Comparison of ENCODE assay signal across 17 cellular contexts in genomic region chr20:58842276-58842675, GRCh38. TPM values are rescaled to one million over a fixed set of nuclear protein-coding genes. Genes with fewer than 3 reads are reported as not detected.
DNase-seq lines count a peak whose midpoint lies in the region; ATAC-seq, FAIRE-seq and TF ChIP-seq lines count a peak whose summit lies in the region.
"Had no signal": no experiment of that assay in that cellular context is flagged by ENCODE, and none has a peak within 500 bp of the region (broad histone marks: within the 10 kb centered on the region; RNA-seq: fewer than 3 reads in every experiment).

No MANE protein-coding gene starts in this region.

- no peak for FAIRE-seq in H54 (lab: Jason Lieb, UNC)
- FAIRE-seq: A549, GM12878, RCC 7860 had no signal

- peak overlapping the region; percentile 91 for H3K4me3 Mint-ChIP-seq in WTC11
- peak overlapping the region; percentile 72 for H3K4me3 Mint-ChIP-seq in glutamatergic neuron (ENCODE audit: unreplicated experiment)
- H3K4me3 Mint-ChIP-seq in nephron, result peak overlapping the region; percentile 79 to 90 (median 85)

- DNase-seq in H4 (ENCODE audit: low spot score) (peak; percentile 17), WTC11 (ENCODE audit: low spot score) (no peak), glutamatergic neuron (no peak), activated T-cell treated with anti-CD3 and anti-CD28 coated beads for 4 hours (no peak), SHP77 treated with DMSO at 0.1 percent for 48 hours (lab: John Stamatoyannopoulos, UW) (no peak), H54 (ENCODE audit: insufficient read length, low spot score) (no peak), NCI-H2196 treated with DMSO at 0.1 percent for 48 hours (lab: John Stamatoyannopoulos, UW; ENCODE audit: unreplicated experiment) (no peak)
- DNase-seq: COR-L47, DMS53, MV-4-11, NCI-H1417 treated with DMSO at 0.1 percent for 48 hours, NCI-H2029 treated with DMSO at 0.1 percent for 48 hours, NCI-H510A treated with DMSO at 0.1 percent for 48 hours had no signal

- TF ChIP-seq CTCF in WTC11 (IDR thresholded peaks at IDR 0.05) (no peak), glutamatergic neuron (IDR thresholded peaks at IDR 0.05; ENCODE audit: partially characterized antibody, unreplicated experiment) (no peak), nephron (IDR thresholded peaks at IDR 0.05; ENCODE audit: unreplicated experiment in 3 of 3) (no peak)

- H3K27me3 Mint-ChIP-seq in WTC11 (ENCODE audit: low read depth), result peaks cover 17% of the 10 kb centered on the region
- H3K27me3 Mint-ChIP-seq in glutamatergic neuron (ENCODE audit: unreplicated experiment), result peaks cover 13% of the 10 kb centered on the region
- peaks cover 92% of the 10 kb centered on the region for H3K27me3 Mint-ChIP-seq in nephron (ENCODE audit: low read depth)

- TF ChIP-seq POLR2A in H54 (IDR thresholded peaks at IDR 0.05; ENCODE audit: low read depth, low read length), result no peak

- H3K36me3 Mint-ChIP-seq in WTC11 (peaks cover 40% of the 10 kb centered on the region), glutamatergic neuron (ENCODE audit: unreplicated experiment) (peaks cover 4% of the 10 kb centered on the region), nephron (ENCODE audit: low read depth) (peaks cover 38% of the 10 kb centered on the region)

- H3K4me1 Mint-ChIP-seq in WTC11 (peaks cover 90% of the 10 kb centered on the region), glutamatergic neuron (ENCODE audit: low read depth, unreplicated experiment) (peaks cover 29% of the 10 kb centered on the region), nephron (peaks cover 21% of the 10 kb centered on the region)

- H3K9me3 Mint-ChIP-seq in WTC11 (no peaks in the 10 kb centered on the region), glutamatergic neuron (ENCODE audit: unreplicated experiment) (peaks cover 2% of the 10 kb centered on the region), nephron (no peaks in the 10 kb centered on the region)

- no peak for ATAC-seq in WTC11
- ATAC-seq: A549, GM12878 had no signal

- CTCF ChIA-PET in WTC11 (lab: Charles Lee), result interaction anchor here (0.9 to 6.0 kb wide), 3 partner anchors 10 to 191 kb away, joined by 4 to 58 read pairs (median 26); partner anchors contain the start of genes GNAS and STX16

- H3K27ac Mint-ChIP-seq in WTC11 (peak overlapping the region; percentile 99), glutamatergic neuron (ENCODE audit: unreplicated experiment) (no peak overlapping the region), nephron (no peak overlapping the region)

- POLR2A ChIA-PET in WTC11 (lab: Charles Lee), result interaction anchor here (4.1 kb wide), 1 partner anchor 192 kb away, joined by 25 read pairs; the partner anchor contains the start of gene STX16

TF ChIP-seq in WTC11, 78 proteins besides CTCF, POLR2A, EP300 and RAD21 (continues in another document):
- TF ChIP-seq HMGA2 (CRISPR knock-in tag; IDR thresholded peaks at IDR 0.05), result no peak
- no peak for TF ChIP-seq MYBL2 (CRISPR knock-in tag; IDR thresholded peaks at IDR 0.05)
- no peak for TF ChIP-seq HMGXB4 (CRISPR knock-in tag; IDR thresholded peaks at IDR 0.05)
- no peak for TF ChIP-seq MLX (CRISPR knock-in tag; IDR thresholded peaks at IDR 0.05)
- no peak for TF ChIP-seq PRDM15 (CRISPR knock-in tag; IDR thresholded peaks at IDR 0.05)
- no peak for TF ChIP-seq PREB (CRISPR knock-in tag; IDR thresholded peaks at IDR 0.05; ENCODE audit: borderline replicate concordance)
- TF ChIP-seq KAT7 (CRISPR knock-in tag; IDR thresholded peaks at IDR 0.05; ENCODE audit: borderline replicate concordance), result no peak
- no peak for TF ChIP-seq IRF1 (CRISPR knock-in tag; IDR thresholded peaks at IDR 0.05)
- no peak for TF ChIP-seq CREM (CRISPR knock-in tag; IDR thresholded peaks at IDR 0.05)
- no peak for TF ChIP-seq ELF4 (CRISPR knock-in tag; IDR thresholded peaks at IDR 0.05; ENCODE audit: low read depth)

RNA-seq across cellular contexts. Expression of gene GNAS-AS1, which starts 8.4 kb away (rescaled TPM):
- 1.5 and 3.0 TPM in 2 replicates for total RNA-seq in H4 (2014; rRNA removed; shearing (Covaris generic))
- total RNA-seq in WTC11 (2021) (12.2 to 13.4 TPM (median 12.8 TPM) in 3 replicates), glutamatergic neuron (ENCODE audit: unreplicated experiment) (11.7 TPM)

RNA-seq across cellular contexts. Expression of gene GNAS, which starts 10.2 kb away (rescaled TPM):
- total RNA-seq in H4 (2014; rRNA removed; shearing (Covaris generic)), result 886 and 1,032 TPM in 2 replicates
- total RNA-seq in WTC11 (2021), result 868 to 954 TPM (median 912 TPM) in 3 replicates
- 1,989 TPM for total RNA-seq in glutamatergic neuron (ENCODE audit: unreplicated experiment)
